20 cellular contexts compared by ENCODE assay signal in genomic region chr6:161319231-161319630, GRCh38. TPM values are rescaled to one million over a fixed set of nuclear protein-coding genes. Genes with fewer than 3 reads are reported as not detected.
DNase-seq lines count a peak whose midpoint lies in the region; ATAC-seq and TF ChIP-seq lines count a peak whose summit lies in the region.
"Had no signal": no experiment of that assay in that cellular context is flagged by ENCODE, and none has a peak within 500 bp of the region (broad histone marks: within the 10 kb centered on the region; RNA-seq: fewer than 3 reads in every experiment).

No MANE protein-coding gene starts in this region.

- H3K4me3 ChIP-seq in ectodermal cell (ENCODE audit: insufficient read depth, low read depth, low read length) (no peak overlapping the region), osteoblast (ENCODE audit: insufficient read depth, low read length) (no peak overlapping the region)
- H3K4me3 ChIP-seq: ascending aorta, heart right ventricle, left ventricle myocardium inferior, mucosa of descending colon had no signal

- no peaks in the 10 kb centered on the region for H4K20me1 ChIP-seq in osteoblast (ENCODE audit: insufficient read depth, low read length)

- no peaks in the 10 kb centered on the region for H3K27me3 ChIP-seq in ectodermal cell (ENCODE audit: control insufficient read depth, insufficient read depth, low read length, poor library complexity, severe bottlenecking)
- no peaks in the 10 kb centered on the region for H3K27me3 ChIP-seq in osteoblast (ENCODE audit: insufficient read depth, low read length)
- H3K27me3 ChIP-seq: ascending aorta had no signal

- TF ChIP-seq CTCF in osteoblast (IDR thresholded peaks at IDR 0.05; ENCODE audit: extremely low read depth, low read depth, low read length) = no peak

- H3K27ac ChIP-seq in ectodermal cell (ENCODE audit: insufficient read depth, low read depth, low read length, poor library complexity, severe bottlenecking) (peak overlapping the region; percentile 50), substantia nigra (ENCODE audit: low read depth, low read length, poor library complexity, severe bottlenecking) (peak overlapping the region; percentile 98), osteoblast (ENCODE audit: low read depth, low read length) (no peak overlapping the region)
- H3K27ac ChIP-seq: ascending aorta, epithelial cell of prostate, heart right ventricle, left ventricle myocardium inferior, WERI-Rb-1 had no signal

- H3K36me3 ChIP-seq in ectodermal cell (ENCODE audit: control insufficient read depth, insufficient read depth, low read length) = no peaks in the 10 kb centered on the region
- H3K36me3 ChIP-seq in osteoblast (ENCODE audit: insufficient read depth, low read length) = no peaks in the 10 kb centered on the region
- H3K36me3 ChIP-seq: ascending aorta, heart right ventricle, left ventricle myocardium inferior, WERI-Rb-1 had no signal

- 85 to 89% methylated on average over 2 of the region's 2 CpGs for WGBS in ectodermal cell, 2 experiments

- in situ Hi-C loops in SK-MEL-5 (cut with HindIII; ENCODE audit: low pct_unique_long_range_greater_than_20kb, low sequenced_read_pairs) = no loop called here

- DNase-seq in SK-MEL-5 (ENCODE audit: low read depth, low spot score) (peak; percentile 71), midbrain (lab: John Stamatoyannopoulos, UW) (peak; percentile 80), substantia nigra (lab: John Stamatoyannopoulos, UW) (peak in 44 of 49 donors; percentile 4 to 90 (median 58)), osteoblast (ENCODE audit: insufficient read length, low spot score, missing footprints) (no peak)
- DNase-seq: activated CD4-positive, alpha-beta T cell treated with anti-CD3 and anti-CD28 coated beads, Interleukin-2, amount 10 ng/mL, durations not matched to agents 24 days and 14 days; activated naive CD4-positive, alpha-beta T cell treated with anti-CD3 and anti-CD28 coated beads for 36 hours; CD4-positive, CD25-positive, alpha-beta regulatory T cell; central memory CD4-positive, alpha-beta T cell; DMS 273 treated with DMSO at 0.1 percent for 48 hours; H9; heart right ventricle; left ventricle myocardium inferior; mucosa of descending colon; NCI-H1092 treated with DMSO at 0.1 percent for 48 hours; WERI-Rb-1 had no signal

- H3K4me1 ChIP-seq in ectodermal cell (ENCODE audit: control insufficient read depth, insufficient read depth, low read length) (no peaks in the 10 kb centered on the region), osteoblast (ENCODE audit: insufficient read depth, low read length) (no peaks in the 10 kb centered on the region)
- H3K4me1 ChIP-seq: ascending aorta, heart right ventricle, left ventricle myocardium inferior had no signal

- no peak overlapping the region for H3K4me2 ChIP-seq in osteoblast (ENCODE audit: insufficient read depth, low read length)

- H3K79me2 ChIP-seq in osteoblast (ENCODE audit: insufficient read depth, low read length) = no peaks in the 10 kb centered on the region

- no peak overlapping the region for H2AFZ ChIP-seq in osteoblast (ENCODE audit: low read length)

- ATAC-seq in HG03460 (IDR thresholded peaks at IDR 0.05; ENCODE audit: unreplicated experiment) (no peak), HG03432 (IDR thresholded peaks at IDR 0.05; ENCODE audit: unreplicated experiment) (no peak)
- ATAC-seq: heart right ventricle, mucosa of descending colon had no signal

- H3K9me3 ChIP-seq in ectodermal cell (ENCODE audit: control insufficient read depth, low read length) = no peaks in the 10 kb centered on the region
- H3K9me3 ChIP-seq in osteoblast (ENCODE audit: low read depth, low read length) = no peaks in the 10 kb centered on the region
- H3K9me3 ChIP-seq: ascending aorta had no signal

RNA-seq across cellular contexts. Expression of gene AGPAT4, which starts 45.4 kb away (rescaled TPM):
- 1.1 and 1.4 TPM in 2 replicates for total RNA-seq in SK-MEL-5 (2014; rRNA removed; shearing (Covaris generic))
- 0.35 and 0.51 TPM in 2 replicates for polyA plus RNA-seq in SK-MEL-5 (2015; cell fraction: cytosol; rRNA removed)
- 4.3 and 13.7 TPM in 2 replicates for polyA plus RNA-seq in SK-MEL-5 (2015; cell fraction: nucleus; rRNA removed)
- 42.3 TPM for polyA plus RNA-seq in ectodermal cell (2013, experiment 1 of 4)
- 39.6 TPM for polyA plus RNA-seq in ectodermal cell (2013, experiment 2 of 4)
- polyA plus RNA-seq in ectodermal cell (2013, experiment 3 of 4) = 28.2 TPM
- 31.7 TPM for polyA plus RNA-seq in ectodermal cell (2013, experiment 4 of 4)
- total RNA-seq in osteoblast = 13.8 and 16.8 TPM in 2 replicates
